Comparison of ENCODE assay signal across 8 cellular contexts in the genomic region with DNA sequence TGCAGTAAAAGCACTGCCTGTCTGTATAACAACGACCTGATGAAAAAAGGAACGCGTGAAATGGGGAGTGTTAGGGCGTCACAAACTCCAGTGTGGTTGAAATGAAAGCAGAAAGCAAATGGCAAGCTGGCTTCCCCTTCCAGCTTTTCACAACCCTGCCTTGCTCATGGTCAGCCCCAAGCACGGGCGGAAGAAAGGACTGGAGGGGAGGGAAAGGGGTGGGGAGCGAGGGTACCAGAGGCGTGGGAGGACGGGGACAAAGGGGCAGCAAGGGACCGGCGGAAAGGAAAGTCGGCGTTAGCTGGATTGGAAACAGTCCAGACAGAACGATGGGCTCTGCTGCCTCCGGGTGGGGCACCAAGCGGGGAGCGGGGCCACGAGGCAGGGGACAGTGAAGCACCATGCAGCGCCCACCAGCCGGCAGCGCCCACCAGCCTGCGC. TPM values are rescaled to one million over a fixed set of nuclear protein-coding genes. Genes with fewer than 3 reads are reported as not detected.
DNase-seq lines count a peak whose midpoint lies in the region; ATAC-seq, FAIRE-seq and TF ChIP-seq lines count a peak whose summit lies in the region.

No MANE protein-coding gene starts in this region.

- FAIRE-seq in GM18507 (lab: Jason Lieb, UNC): peak; percentile 88
- FAIRE-seq in kidney (lab: Jason Lieb, UNC): no peak

- H3K9me3 Mint-ChIP-seq in MCF 10A (ENCODE audit: unreplicated experiment): no peaks in the 10 kb centered on the region
- H3K9me3 Mint-ChIP-seq in stimulated activated memory B cell treated with anti-CD40 and anti-IgM and Interleukin-4, amounts not matched to agents 10 μg/mL and 1 μg/mL and 100 μg/mL, for 72 hours: no peaks in the 10 kb centered on the region

- peaks cover 15% of the 10 kb centered on the region for H3K4me1 Mint-ChIP-seq in MCF 10A (ENCODE audit: insufficient read depth, unreplicated experiment)
- peaks cover 21% of the 10 kb centered on the region for H3K4me1 Mint-ChIP-seq in stimulated activated memory B cell treated with anti-CD40 and anti-IgM and Interleukin-4, amounts not matched to agents 10 μg/mL and 1 μg/mL and 100 μg/mL, for 72 hours

- peaks cover 9 to 12% of the 10 kb centered on the region in 2 donors for H3K4me1 ChIP-seq in kidney (ENCODE audit: control insufficient read depth in 1 of 2, insufficient read depth in 1 of 2, low read depth in 1 of 2, low read length in 2 of 2)

- CTCF ChIA-PET in MCF 10A (lab: Yijun Ruan, JAX): interaction anchor here (0.8 kb wide), 2 partner anchors 100 to 206 kb away, joined by 3 read pairs; no protein-coding TSS in a partner anchor

- intact Hi-C loops in MCF 10A (cut with micrococcal nuclease) (loop anchor here (10.0 kb wide), 1 partner anchor 237 kb away; no protein-coding TSS in a partner anchor), kidney (cut with DNase I) (no loop called here)

- H3K9ac ChIP-seq in kidney (ENCODE audit: low read length in 2 of 2): peak overlapping the region; percentile 44 to 51

- DNase-seq in AG09309 (ENCODE audit: low read depth): no peak
- DNase-seq in GM18507 (ENCODE audit: extremely low spot score, insufficient read length, low read depth): no peak
- DNase-seq in NOMO-1 treated with DMSO at 0.1 percent for 48 hours (lab: John Stamatoyannopoulos, UW; ENCODE audit: unreplicated experiment): peak; percentile 6
- peak; percentile 30 for DNase-seq in MCF 10A (ENCODE audit: unreplicated experiment)
- DNase-seq in kidney: peak; percentile 80
- DNase-seq in amniotic stem cell (lab: John Stamatoyannopoulos, UW): no peak

- BruUV-seq in MCF 10A (replicated peaks; lab: Mats Ljungman, UMichigan): no TSS peak

- peak overlapping the region; percentile 83 to 86 for H3K27ac ChIP-seq in kidney (ENCODE audit: low read depth in 2 of 2, low read length in 2 of 2)

- H3K36me3 Mint-ChIP-seq in MCF 10A (ENCODE audit: insufficient read depth, unreplicated experiment): peaks cover 5% of the 10 kb centered on the region
- H3K36me3 Mint-ChIP-seq in stimulated activated memory B cell treated with anti-CD40 and anti-IgM and Interleukin-4, amounts not matched to agents 10 μg/mL and 1 μg/mL and 100 μg/mL, for 72 hours: no peaks in the 10 kb centered on the region

- H3K4me3 Mint-ChIP-seq in MCF 10A (ENCODE audit: unreplicated experiment): peak overlapping the region; percentile 75
- peak overlapping the region; percentile 75 for H3K4me3 Mint-ChIP-seq in stimulated activated memory B cell treated with anti-CD40 and anti-IgM and Interleukin-4, amounts not matched to agents 10 μg/mL and 1 μg/mL and 100 μg/mL, for 72 hours

- no peak overlapping the region for H3K27ac Mint-ChIP-seq in MCF 10A (ENCODE audit: low read depth, unreplicated experiment)
- peak overlapping the region; percentile 83 for H3K27ac Mint-ChIP-seq in stimulated activated memory B cell treated with anti-CD40 and anti-IgM and Interleukin-4, amounts not matched to agents 10 μg/mL and 1 μg/mL and 100 μg/mL, for 72 hours

- H3K4me3 ChIP-seq in AG09309 (ENCODE audit: control insufficient read depth, low read depth, low read length): peak overlapping the region; percentile 75
- peak overlapping the region; percentile 65 to 77 for H3K4me3 ChIP-seq in kidney (ENCODE audit: low read length in 2 of 2)

- ATAC-seq in HG03025 (IDR thresholded peaks at IDR 0.05; ENCODE audit: low FRiP score, unreplicated experiment): peak; percentile 31
- peak; percentile 79 for ATAC-seq in stimulated activated memory B cell treated with anti-CD40 and anti-IgM and Interleukin-4, amounts not matched to agents 10 μg/mL and 1 μg/mL and 100 μg/mL, for 72 hours

- no peaks in the 10 kb centered on the region for H3K36me3 ChIP-seq in kidney (ENCODE audit: control insufficient read depth in 1 of 2, insufficient read depth in 2 of 2, low read length in 2 of 2)

- POLR2A ChIA-PET in MCF 10A (lab: Yijun Ruan, JAX): interaction anchor here (0.6 to 3.4 kb wide), 8 partner anchors 8 to 306 kb away, joined by 3 to 41 read pairs (median 4); partner anchors contain the start of gene VPS26C

- no peaks in the 10 kb centered on the region for H3K9me3 ChIP-seq in kidney (ENCODE audit: control insufficient read depth in 1 of 2, low read length in 2 of 2)

- TF ChIP-seq CTCF in AG09309 (IDR thresholded peaks at IDR 0.05; ENCODE audit: control insufficient read depth, insufficient read depth, low read depth, low read length, missing control alignments) (no peak), MCF 10A (IDR thresholded peaks at IDR 0.05; ENCODE audit: unreplicated experiment) (no peak), kidney (IDR thresholded peaks at IDR 0.05; ENCODE audit: borderline replicate concordance, extremely low read depth, insufficient read depth) (no peak)

- no peaks in the 10 kb centered on the region for H3K27me3 Mint-ChIP-seq in MCF 10A (ENCODE audit: insufficient read depth, unreplicated experiment)
- H3K27me3 Mint-ChIP-seq in stimulated activated memory B cell treated with anti-CD40 and anti-IgM and Interleukin-4, amounts not matched to agents 10 μg/mL and 1 μg/mL and 100 μg/mL, for 72 hours: no peaks in the 10 kb centered on the region

RNA-seq across cellular contexts. Expression of gene VPS26C, which starts 9.6 kb away (rescaled TPM):
- total RNA-seq in MCF 10A (2022) (38.5 and 61.6 TPM in 2 replicates), kidney (51.8 TPM)
- 30.0 TPM for polyA plus RNA-seq in kidney (ENCODE audit: insufficient read depth, low read depth, low replicate concordance)

Comparison
In these comparisons a context has a peak if more than half of its experiments do, and no peak if none do; other contexts are left out.
1. DNase-seq: peak in NOMO-1 treated with DMSO at 0.1 percent for 48 hours (single experiment), MCF 10A (single experiment) and kidney (single experiment); none in AG09309 (single experiment), GM18507 (single experiment) and amniotic stem cell (single experiment).